ENCODE assay signal across 28 cellular contexts in genomic region chr18:73283032-73283431, GRCh38.
DNase-seq lines count a peak whose midpoint lies in the region; ATAC-seq and TF ChIP-seq lines count a peak whose summit lies in the region.
"Had no signal": no experiment of that assay in that cellular context is flagged by ENCODE, and none has a peak within 500 bp of the region (broad histone marks: within the 10 kb centered on the region; RNA-seq: fewer than 3 reads in every experiment).

No MANE protein-coding gene starts in this region.

- H3K79me2 ChIP-seq in neural progenitor cell (ENCODE audit: low read depth): no peaks in the 10 kb centered on the region

- H3K9ac ChIP-seq in neural progenitor cell: no peak overlapping the region
- H3K9ac ChIP-seq: SK-N-SH had no signal

- no peak for ATAC-seq in left cardiac atrium
- ATAC-seq: activated T-helper 17 cell treated with anti-CD3 and anti-CD28 coated beads, Interleukin-2, amount 50 U/mL, for 72 hours; heart right ventricle; left ventricle myocardium superior; natural killer cell treated with Interleukin-12 subunit alpha and Interleukin-12 subunit beta and Interleukin-15 and Interleukin-18, amount 100 ng/mL, for 72 hours; pancreas; sciatic nerve had no signal

- intact Hi-C loops in left cardiac atrium (cut with DNase I): no loop called here

- H3K27me3 ChIP-seq in neural progenitor cell: no peaks in the 10 kb centered on the region
- H3K27me3 ChIP-seq in Peyer's patch: no peaks in the 10 kb centered on the region
- H3K27me3 ChIP-seq: ascending aorta, esophagus squamous epithelium, heart right ventricle, pancreas, uterus had no signal

- H2AFZ ChIP-seq in neural progenitor cell (replicated peaks): no peak overlapping the region

- no peak overlapping the region for H3K4me3 ChIP-seq in choroid plexus epithelial cell (ENCODE audit: low read depth, low read length)
- H3K4me3 ChIP-seq in neural progenitor cell: no peak overlapping the region
- no peak overlapping the region for H3K4me3 ChIP-seq in Peyer's patch
- H3K4me3 ChIP-seq: ascending aorta, esophagus squamous epithelium, HAP-1, heart right ventricle, pancreas, uterus had no signal

- no peaks in the 10 kb centered on the region for H3F3A ChIP-seq in neural progenitor cell (ENCODE audit: low read depth)

- TF ChIP-seq CTCF in choroid plexus epithelial cell (conservative IDR thresholded peaks at IDR 0.05; ENCODE audit: low read depth, low read length) (no peak), neural progenitor cell (IDR thresholded peaks at IDR 0.05) (no peak), Peyer's patch (IDR thresholded peaks at IDR 0.05) (no peak)

- H3K9me3 ChIP-seq in neural progenitor cell (ENCODE audit: low read depth) (no peaks in the 10 kb centered on the region), Peyer's patch (no peaks in the 10 kb centered on the region)
- H3K9me3 ChIP-seq: ascending aorta, HAP-1, pancreas, SK-N-SH, uterus had no signal

- H3K27me3 Mint-ChIP-seq in neural progenitor cell (ENCODE audit: insufficient read depth, low read depth): peaks cover 2% of the 10 kb centered on the region
- H3K27me3 Mint-ChIP-seq: activated naive CD8-positive, alpha-beta T cell; activated T-helper 17 cell treated with anti-CD3 and anti-CD28 coated beads, Interleukin-2, amount 50 U/mL, for 72 hours; CD4-positive, CD25-positive, alpha-beta regulatory T cell; natural killer cell treated with Interleukin-12 subunit alpha and Interleukin-12 subunit beta and Interleukin-15 and Interleukin-18, amount 100 ng/mL, for 72 hours had no signal

- H3K4me2 ChIP-seq in neural progenitor cell: no peak overlapping the region
- H3K4me2 ChIP-seq: SK-N-SH had no signal

- TF ChIP-seq POLR2A in Peyer's patch (IDR thresholded peaks at IDR 0.05): no peak

- H4K20me1 ChIP-seq in neural progenitor cell (ENCODE audit: low read depth): no peaks in the 10 kb centered on the region

- peak overlapping the region; percentile 82 for H3K27ac Mint-ChIP-seq in neural progenitor cell
- H3K27ac Mint-ChIP-seq: activated naive CD8-positive, alpha-beta T cell; activated T-helper 17 cell treated with anti-CD3 and anti-CD28 coated beads, Interleukin-2, amount 50 U/mL, for 72 hours; CD4-positive, CD25-positive, alpha-beta regulatory T cell; natural killer cell treated with Interleukin-12 subunit alpha and Interleukin-12 subunit beta and Interleukin-15 and Interleukin-18, amount 100 ng/mL, for 72 hours had no signal

- H3K4me3 Mint-ChIP-seq in neural progenitor cell: no peak overlapping the region
- H3K4me3 Mint-ChIP-seq: activated naive CD8-positive, alpha-beta T cell; activated T-helper 17 cell treated with anti-CD3 and anti-CD28 coated beads, Interleukin-2, amount 50 U/mL, for 72 hours; CD4-positive, CD25-positive, alpha-beta regulatory T cell; natural killer cell treated with Interleukin-12 subunit alpha and Interleukin-12 subunit beta and Interleukin-15 and Interleukin-18, amount 100 ng/mL, for 72 hours had no signal

- DNase-seq in EL (peak; percentile 10), NCI-H69 (lab: John Stamatoyannopoulos, UW) (peak; percentile 52), choroid plexus epithelial cell (ENCODE audit: low read depth) (peak; percentile 30), neural progenitor cell (ENCODE audit: low spot score) (no peak), Peyer's patch (no peak), HuH-7 (ENCODE audit: low spot score) (no peak), cerebellar cortex (ENCODE audit: low spot score) (no peak), left cardiac atrium (no peak)
- DNase-seq: CD4-positive, CD25-positive, alpha-beta regulatory T cell; DMS 273 treated with DMSO at 0.1 percent for 48 hours; effector memory CD4-positive, alpha-beta T cell; esophagus squamous epithelium; heart right ventricle; left ventricle myocardium superior; NCI-H1417; NCI-H2107; NCI-H510A; pancreas; SK-N-SH; substantia nigra; uterus had no signal

- H3K27ac ChIP-seq in neural progenitor cell: no peak overlapping the region
- H3K27ac ChIP-seq in Peyer's patch: no peak overlapping the region
- H3K27ac ChIP-seq: ascending aorta, esophagus squamous epithelium, heart right ventricle, pancreas, RWPE1, uterus had no signal

- H3K36me3 ChIP-seq in neural progenitor cell (no peaks in the 10 kb centered on the region), Peyer's patch (no peaks in the 10 kb centered on the region)
- H3K36me3 ChIP-seq: ascending aorta, esophagus squamous epithelium, HAP-1, heart right ventricle, pancreas, uterus had no signal

- H3K36me3 Mint-ChIP-seq in neural progenitor cell: no peaks in the 10 kb centered on the region
- H3K36me3 Mint-ChIP-seq: activated naive CD8-positive, alpha-beta T cell; CD4-positive, CD25-positive, alpha-beta regulatory T cell had no signal

- no peaks in the 10 kb centered on the region for H3K4me1 Mint-ChIP-seq in neural progenitor cell
- H3K4me1 Mint-ChIP-seq: activated T-helper 17 cell treated with anti-CD3 and anti-CD28 coated beads, Interleukin-2, amount 50 U/mL, for 72 hours had no signal

- no peaks in the 10 kb centered on the region for H3K4me1 ChIP-seq in neural progenitor cell
- no peaks in the 10 kb centered on the region for H3K4me1 ChIP-seq in Peyer's patch
- H3K4me1 ChIP-seq: ascending aorta, esophagus squamous epithelium, HAP-1, heart right ventricle, pancreas, uterus had no signal

- no peaks in the 10 kb centered on the region for H3K9me3 Mint-ChIP-seq in neural progenitor cell

Comparison
In these comparisons a context has a peak if more than half of its experiments do, and no peak if none do; other contexts are left out.
1. DNase-seq: peak in EL (single experiment), NCI-H69 (single experiment) and choroid plexus epithelial cell (single experiment); none in neural progenitor cell (single experiment), Peyer's patch (0 of 3), HuH-7 (single experiment), cerebellar cortex (single experiment) and left cardiac atrium (single experiment).